In the genomic region with DNA sequence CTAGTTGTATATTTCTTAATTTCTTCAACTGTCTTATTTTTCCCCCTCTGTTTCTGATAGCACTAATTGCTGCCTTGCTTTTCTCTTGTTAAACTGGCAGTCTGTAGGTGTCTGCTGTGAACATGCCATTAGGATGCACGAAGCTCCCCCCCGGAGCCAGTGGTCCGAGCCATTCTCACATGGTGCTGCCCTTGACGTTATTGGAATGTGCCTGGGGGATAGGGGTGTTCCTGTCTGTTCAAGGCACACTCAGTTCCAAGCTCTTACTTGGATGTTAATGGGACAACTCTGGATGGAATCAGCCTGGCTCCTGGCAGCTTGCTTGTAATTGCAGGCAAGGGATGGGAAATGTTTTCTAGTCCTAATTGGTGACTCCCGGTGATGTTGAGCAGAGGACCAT, we compare ENCODE assay signal across 1 cellular context.
TF ChIP-seq lines count a peak whose summit lies in the region.

No MANE protein-coding gene starts in this region.

TF ChIP-seq in HEK293, 187 proteins besides CTCF, POLR2A, EP300 and RAD21 (continued from another document):
- peak; percentile 87 for TF ChIP-seq PRDM10 (tag by site-specific recombination; IDR thresholded peaks at IDR 0.05)
- no peak for TF ChIP-seq ELK4 (IDR thresholded peaks at IDR 0.05; ENCODE audit: borderline replicate concordance, low read depth, low read length)
- TF ChIP-seq ZNF629 (tag by site-specific recombination; IDR thresholded peaks at IDR 0.05) = no peak
TF ChIP-seq in HEK293: peak in this region for 1.
